In genomic region chr2:100145893-100146753, GRCh38 we compare ENCODE assay signal across 21 cellular contexts. TPM values are rescaled to one million over a fixed set of nuclear protein-coding genes. Genes with fewer than 3 reads are reported as not detected.
A peak's percentile ranks its signal among the peaks of the same experiment; 100 is the strongest.
DNase-seq lines count a peak whose midpoint lies in the region; ATAC-seq, FAIRE-seq and TF ChIP-seq lines count a peak whose summit lies in the region.
"Had no signal": no experiment of that assay in that cellular context is flagged by ENCODE, and none has a peak within 500 bp of the region (broad histone marks: within the 10 kb centered on the region; RNA-seq: fewer than 3 reads in every experiment).

No MANE protein-coding gene starts in this region.

- H3K4me2 ChIP-seq in K562 (ENCODE audit: insufficient read depth, low read length) = no peak overlapping the region
- H3K4me2 ChIP-seq in HepG2 (ENCODE audit: low read depth, low read length) = no peak overlapping the region

- FAIRE-seq in K562 (lab: Jason Lieb, UNC) = no peak
- FAIRE-seq in HepG2 (lab: Jason Lieb, UNC) = no peak
- FAIRE-seq: D721Med, GM12892, GM19239 had no signal

- TF ChIP-seq EP300 in K562 (IDR thresholded peaks at IDR 0.05; ENCODE audit: low read length) (no peak), HepG2 (IDR thresholded peaks at IDR 0.05; ENCODE audit: low read depth in 2 of 2, low read length in 2 of 2) (no peak), HepG2 (CRISPR knock-in tag; IDR thresholded peaks at IDR 0.05; ENCODE audit: borderline replicate concordance) (no peak)

- BruUV-seq in K562 (replicated peaks; lab: Mats Ljungman, UMichigan) = no TSS peak
- no TSS peak for BruUV-seq in HepG2 (replicated peaks; lab: Mats Ljungman, UMichigan)

- under 1% methylated on average over 12 of the region's 12 CpGs for WGBS in K562 (ENCODE audit: insufficient coverage, low coverage, missing lambda C conversion rate)
- 39% methylated on average over 12 of the region's 12 CpGs for WGBS in HepG2 (ENCODE audit: low lambda C conversion rate)

- ATAC-seq in K562 (no peak), HepG2 (no peak), mucosa of descending colon (no peak), HG02623 (IDR thresholded peaks at IDR 0.05; ENCODE audit: unreplicated experiment) (no peak)
- ATAC-seq: CD8-positive, alpha-beta T cell had no signal

- H2AFZ ChIP-seq in K562 (ENCODE audit: low read depth, low read length) (no peak overlapping the region), HepG2 (ENCODE audit: low read length) (no peak overlapping the region)

- TF ChIP-seq POLR2A in K562 (conservative IDR thresholded peaks at IDR 0.05) (no peak), HepG2 (IDR thresholded peaks at IDR 0.05; ENCODE audit: insufficient read depth in 1 of 2, low read depth in 2 of 2, low read length in 2 of 2) (no peak)

- H4K20me1 ChIP-seq in K562 (replicated peaks; ENCODE audit: control insufficient read depth, insufficient read depth, low read length) = 0 out of 2 replicates have a peak, but pooled peaks cover 4% of the 10 kb centered on the region
- H4K20me1 ChIP-seq in HepG2 (ENCODE audit: insufficient read depth, low read length) = no peaks in the 10 kb centered on the region

- H3K4me3 ChIP-seq in HEK293 (ENCODE audit: low read depth, low read length) (no peak overlapping the region), K562 (no peak overlapping the region), HepG2 (replicated peaks in 1 of 3; ENCODE audit: insufficient read depth in 1 of 3, low read depth in 2 of 3, low read length in 3 of 3) (no peak overlapping the region), mucosa of descending colon (no peak overlapping the region)

- intact Hi-C loops in K562 (cut with micrococcal nuclease) = no loop called here
- intact Hi-C loops in HepG2 (cut with micrococcal nuclease; ENCODE audit: unreplicated experiment) = no loop called here
- intact Hi-C loops in mucosa of descending colon (cut with DNase I, micrococcal nuclease) = no loop called here

- H3K4me1 ChIP-seq in HEK293 (ENCODE audit: control insufficient read depth, insufficient read depth, low read length) (no peaks in the 10 kb centered on the region), K562 (replicated peaks in 1 of 2; ENCODE audit: control insufficient read depth in 2 of 2, insufficient read depth in 2 of 2, low read length in 2 of 2) (no peaks in the 10 kb centered on the region), HepG2 (ENCODE audit: insufficient read depth, low read length) (no peaks in the 10 kb centered on the region), mucosa of descending colon (ENCODE audit: low read depth) (no peaks in the 10 kb centered on the region)

- H3K79me2 ChIP-seq in K562 (ENCODE audit: control insufficient read depth, insufficient read depth, low read length) (no peaks in the 10 kb centered on the region), HepG2 (ENCODE audit: insufficient read depth, low read length) (no peaks in the 10 kb centered on the region)

- in situ Hi-C loops in K562 (cut with MboI) = no loop called here
- in situ Hi-C loops in HepG2 (cut with HindIII; ENCODE audit: extremely low pct_ligation_motif_present, low pct_unique_long_range_greater_than_20kb) = no loop called here

- H3K9me3 ChIP-seq in HEK293 (ENCODE audit: control insufficient read depth, insufficient read depth, low read depth, low read length) (no peaks in the 10 kb centered on the region), K562 (replicated peaks; ENCODE audit: control insufficient read depth, insufficient read depth, low read depth, low read length) (no peaks in the 10 kb centered on the region), HepG2 (ENCODE audit: low read length) (no peaks in the 10 kb centered on the region), mucosa of descending colon (no peaks in the 10 kb centered on the region)

- POLR2A ChIA-PET in HEK293 (lab: Yijun Ruan, JAX) = no interaction called here
- POLR2A ChIA-PET in K562 (lab: Yijun Ruan, JAX) = interaction anchor here (0.6 to 1.0 kb wide), 2 partner anchors 12 to 20 kb away, joined by 3 to 4 read pairs; no protein-coding TSS in a partner anchor
- POLR2A ChIA-PET in HepG2 (lab: Yijun Ruan, JAX) = no interaction called here

- TF ChIP-seq RAD21 in K562 (CRISPR knock-in tag; conservative IDR thresholded peaks at IDR 0.05 in 1 of 2, IDR thresholded peaks at IDR 0.05 in 1 of 2) (no peak), HepG2 (CRISPR knock-in tag; IDR thresholded peaks at IDR 0.05) (no peak)

- DNase-seq in NCI-H748 (lab: John Stamatoyannopoulos, UW; ENCODE audit: unreplicated experiment) (peak; percentile 1), NCI-H748 treated with DMSO at 0.1 percent for 48 hours (lab: John Stamatoyannopoulos, UW) (no peak), K562 (ENCODE audit: extremely low read depth in 1 of 4, low spot score in 3 of 4) (no peak), HepG2 (ENCODE audit: low spot score) (no peak), mucosa of descending colon (no peak), SHP77 (lab: John Stamatoyannopoulos, UW) (no peak)
- DNase-seq: 8988T; ACHN; CD8-positive, alpha-beta T cell; COR-L47; DMS153; DMS79 treated with DMSO at 0.1 percent for 48 hours; GDM1; GOT3; H9 had no signal

- no peaks in the 10 kb centered on the region for H3K36me3 ChIP-seq in HEK293 (ENCODE audit: control insufficient read depth in 2 of 2, insufficient read depth in 1 of 2, low read length in 2 of 2)
- H3K36me3 ChIP-seq in K562 (ENCODE audit: control insufficient read depth, insufficient read depth, low read length) = no peaks in the 10 kb centered on the region
- no peaks in the 10 kb centered on the region for H3K36me3 ChIP-seq in HepG2 (replicated peaks in 1 of 2; ENCODE audit: control insufficient read depth in 1 of 2, insufficient read depth in 2 of 2, low read length in 2 of 2)
- H3K36me3 ChIP-seq in mucosa of descending colon (ENCODE audit: low read depth) = no peaks in the 10 kb centered on the region

- H3K27ac ChIP-seq in HEK293 (ENCODE audit: extremely low read depth, low read depth, low read length) (no peak overlapping the region), K562 (ENCODE audit: extremely low read depth, low read depth, low read length) (no peak overlapping the region), HepG2 (ENCODE audit: extremely low read length, insufficient read depth, low read length) (no peak overlapping the region)
- H3K27ac ChIP-seq: HL-60 had no signal

- CTCF ChIA-PET in HEK293 (lab: Yijun Ruan, JAX) (no interaction called here), K562 (lab: Yijun Ruan, JAX; ENCODE audit: low intra/inter-chr PET ratio) (no interaction called here), HepG2 (lab: Yijun Ruan, JAX; ENCODE audit: low intra/inter-chr PET ratio, low total read pairs) (interaction anchor here (0.6 kb wide), 1 partner anchor 345 kb away, joined by 3 read pairs; no protein-coding TSS in a partner anchor)

- H3K9ac ChIP-seq in K562 (ENCODE audit: insufficient read depth in 1 of 2, low read depth in 2 of 2, low read length in 2 of 2) (no peak overlapping the region), HepG2 (ENCODE audit: insufficient read depth, low read depth, low read length) (no peak overlapping the region)

- TF ChIP-seq CTCF in HEK293 (tag by site-specific recombination; IDR thresholded peaks at IDR 0.05) = no peak
- TF ChIP-seq CTCF in K562 (IDR thresholded peaks at IDR 0.05 in 2 of 3, conservative IDR thresholded peaks at IDR 0.05 in 1 of 3; ENCODE audit: insufficient read depth in 2 of 3, low read depth in 1 of 3, low read length in 3 of 3) = no peak
- no peak for TF ChIP-seq CTCF in HepG2 (CRISPR knock-in tag; IDR thresholded peaks at IDR 0.05)
- TF ChIP-seq CTCF in mucosa of descending colon (IDR thresholded peaks at IDR 0.05) = no peak

- peaks cover 2 to 32% of the 10 kb centered on the region in 2 experiments; a peak in 3 of 5 replicates for H3K27me3 ChIP-seq in K562 (ENCODE audit: control insufficient read depth in 2 of 2, insufficient read depth in 2 of 2, low read length in 2 of 2)
- no peaks in the 10 kb centered on the region for H3K27me3 ChIP-seq in HepG2 (ENCODE audit: control insufficient read depth in 1 of 2, insufficient read depth in 2 of 2, low read length in 2 of 2)

- no peaks in the 10 kb centered on the region for H3K9me1 ChIP-seq in K562 (ENCODE audit: control insufficient read depth, insufficient read depth, low read length)

RNA-seq across cellular contexts. Expression of gene AFF3, which starts 3.7 kb away (rescaled TPM):
- total RNA-seq in K562 (2011; cell fraction: chromatin; rRNA removed; ENCODE audit: low replicate concordance) = not detected in 2 replicates
- total RNA-seq in K562 (2011; cell fraction: nucleolus; rRNA removed) = not detected in 2 replicates
- not detected in 2 replicates for total RNA-seq in K562 (2011; cell fraction: nucleoplasm; rRNA removed)
- not detected in 2 replicates for total RNA-seq in K562 (2014; rRNA removed)
- total RNA-seq in K562 (2014; rRNA removed; fragmentation: Illumina TruSeq; extraction: Trizol) = not detected in 2 replicates
- 0.04 and 0.11 TPM in 2 replicates for total RNA-seq in K562 (2015; rRNA removed; fragmentation: Illumina TruSeq; extraction: Trizol)
- 0.02 and 0.11 TPM in 2 replicates for total RNA-seq in K562 (2021)
- polyA plus RNA-seq in K562 (2011; rRNA removed) = not detected in 2 replicates
- polyA plus RNA-seq in K562 (2011; cell fraction: cytosol; rRNA removed) = not detected in 2 replicates
- not detected in 2 replicates for polyA plus RNA-seq in K562 (2011; cell fraction: nucleus; rRNA removed)
- polyA plus RNA-seq in K562 (2012) = under 0.01 and 0.03 TPM in 2 replicates
- not detected in 2 replicates for polyA plus RNA-seq in K562 (2014; fragmentation: Illumina TruSeq; extraction: Trizol)
- not detected for polyA plus RNA-seq in K562 (2014; fragmentation: Nextera tagmentation; extraction: Ambion mirVana)
- polyA plus RNA-seq in K562 (2014; rRNA removed) = not detected in 2 replicates
- polyA minus RNA-seq in K562 (2011; rRNA and poly(A)+ RNA removed) = not detected in 2 replicates
- polyA minus RNA-seq in K562 (2011; cell fraction: cytosol; rRNA and poly(A)+ RNA removed) = not detected in 2 replicates
- polyA minus RNA-seq in K562 (2011; cell fraction: nucleus; rRNA and poly(A)+ RNA removed) = not detected in 2 replicates
- total RNA-seq in HepG2 (2016; rRNA removed; fragmentation: Illumina TruSeq; extraction: Trizol) = not detected in 2 replicates
- total RNA-seq in HepG2 (2016; cell fraction: cytosol; rRNA removed; fragmentation: Illumina TruSeq; extraction: Trizol; ENCODE audit: low read depth) = not detected in 2 replicates
- total RNA-seq in HepG2 (2016; cell fraction: insoluble cytoplasmic fraction; rRNA removed; fragmentation: Illumina TruSeq; extraction: Trizol) = not detected in 2 replicates
- total RNA-seq in HepG2 (2016; cell fraction: membrane; rRNA removed; fragmentation: Illumina TruSeq; extraction: Trizol) = not detected in 2 replicates
- total RNA-seq in HepG2 (2016; cell fraction: nucleus; rRNA removed; fragmentation: Illumina TruSeq; extraction: Trizol) = not detected in 2 replicates
- not detected in 2 replicates for polyA plus RNA-seq in HepG2 (2011; rRNA removed)
- not detected in 2 replicates for polyA plus RNA-seq in HepG2 (2011; cell fraction: cytosol; rRNA removed)
- not detected in 2 replicates for polyA plus RNA-seq in HepG2 (2011; cell fraction: nucleus; rRNA removed)
- polyA plus RNA-seq in HepG2 (2012) = not detected in 2 replicates
- polyA plus RNA-seq in HepG2 (2016; cell fraction: cytosol; fragmentation: Illumina TruSeq; extraction: Trizol; ENCODE audit: low read depth) = not detected in 2 replicates
- not detected in 2 replicates for polyA plus RNA-seq in HepG2 (2016; cell fraction: insoluble cytoplasmic fraction; fragmentation: Illumina TruSeq; extraction: Trizol; ENCODE audit: low read depth)
- polyA plus RNA-seq in HepG2 (2016; cell fraction: membrane; fragmentation: Illumina TruSeq; extraction: Trizol; ENCODE audit: low read depth) = not detected in 2 replicates
- polyA plus RNA-seq in HepG2 (2016; cell fraction: nucleus; fragmentation: Illumina TruSeq; extraction: Trizol; ENCODE audit: insufficient read depth, low read depth) = not detected in 2 replicates
- polyA minus RNA-seq in HepG2 (2011; rRNA and poly(A)+ RNA removed; ENCODE audit: low replicate concordance) = not detected in 2 replicates
- not detected in 2 replicates for polyA minus RNA-seq in HepG2 (2011; cell fraction: cytosol; rRNA and poly(A)+ RNA removed)
- not detected in 2 replicates for polyA minus RNA-seq in HepG2 (2011; cell fraction: nucleus; rRNA and poly(A)+ RNA removed)
- 10 to 100 TPM in 1 of 3 donors, 1 to 10 TPM in 2; 4.2 to 56.6 (median 5.2) TPM for total RNA-seq in mucosa of descending colon
